ENCODE assay signal across 14 cellular contexts in the genomic region with DNA sequence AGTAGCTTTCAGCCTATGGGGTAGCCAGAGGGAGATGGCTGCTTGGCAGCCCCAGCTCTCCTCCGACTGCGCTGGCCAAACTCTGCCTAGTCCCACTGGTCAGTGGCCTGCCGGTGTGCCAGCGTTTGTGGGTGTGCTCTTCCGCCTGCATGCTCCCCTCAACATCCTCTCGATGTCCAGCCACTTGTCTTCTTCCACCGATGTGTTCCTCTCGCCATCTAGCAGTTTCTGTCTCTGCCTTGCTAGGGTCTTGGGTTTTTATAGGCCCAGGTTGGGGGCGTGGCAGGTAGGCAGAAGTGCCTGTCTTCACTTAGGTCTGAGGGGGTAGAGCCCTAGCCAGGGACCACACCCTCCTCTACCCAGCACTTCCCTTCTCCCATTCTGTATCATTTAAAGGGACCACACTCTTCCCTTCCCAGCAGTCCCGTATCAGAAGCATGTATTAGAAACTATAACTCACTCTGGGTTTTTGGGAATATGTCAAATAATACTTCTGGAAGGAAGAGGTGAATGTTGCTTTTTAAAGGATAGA.
DNase-seq lines count a peak whose midpoint lies in the region; ATAC-seq and TF ChIP-seq lines count a peak whose summit lies in the region.
"Had no signal": no experiment of that assay in that cellular context is flagged by ENCODE, and none has a peak within 500 bp of the region (broad histone marks: within the 10 kb centered on the region; RNA-seq: fewer than 3 reads in every experiment).

No MANE protein-coding gene starts in this region.

- ATAC-seq in GM18505 (IDR thresholded peaks at IDR 0.05; ENCODE audit: unreplicated experiment) (peak; percentile 23), HG03460 (IDR thresholded peaks at IDR 0.05; ENCODE audit: unreplicated experiment) (no peak)
- no peak for ATAC-seq in naive thymus-derived CD8-positive, alpha-beta T cell

- H3K4me1 Mint-ChIP-seq in CD4-positive, alpha-beta memory T cell, result peaks cover 53 to 83% (median 67%) of the 10 kb centered on the region in 4 donors
- peaks cover 49% of the 10 kb centered on the region for H3K4me1 Mint-ChIP-seq in activated CD4-positive, alpha-beta memory T cell treated with anti-CD3 and anti-CD28 coated beads, Interleukin-2, amount 10 ng/mL, durations not matched to agents 7 days and 5 days
- peaks cover 35 to 75% (median 66%) of the 10 kb centered on the region in 4 donors for H3K4me1 Mint-ChIP-seq in naive thymus-derived CD8-positive, alpha-beta T cell

- H3K27me3 ChIP-seq in CD4-positive, alpha-beta memory T cell (ENCODE audit: insufficient read depth, low read length), result no peaks in the 10 kb centered on the region
- H3K27me3 ChIP-seq in BE2C, result no peaks in the 10 kb centered on the region
- H3K27me3 ChIP-seq: SJSA1 had no signal

- H3K9me3 Mint-ChIP-seq in CD4-positive, alpha-beta memory T cell, result no peaks in the 10 kb centered on the region
- H3K9me3 Mint-ChIP-seq in activated CD4-positive, alpha-beta memory T cell treated with anti-CD3 and anti-CD28 coated beads, Interleukin-2, amount 10 ng/mL, durations not matched to agents 7 days and 5 days, result peaks cover 2% of the 10 kb centered on the region
- peaks cover 0 to 14% (median 0%) of the 10 kb centered on the region in 9 donors for H3K9me3 Mint-ChIP-seq in naive thymus-derived CD8-positive, alpha-beta T cell

- peaks cover 9 to 26% of the 10 kb centered on the region in 2 donors for H3K36me3 Mint-ChIP-seq in CD4-positive, alpha-beta memory T cell
- peaks cover 30% of the 10 kb centered on the region for H3K36me3 Mint-ChIP-seq in activated CD4-positive, alpha-beta memory T cell treated with anti-CD3 and anti-CD28 coated beads, Interleukin-2, amount 10 ng/mL, durations not matched to agents 7 days and 5 days (ENCODE audit: low read depth)
- peaks cover 4 to 15% (median 13%) of the 10 kb centered on the region in 3 donors for H3K36me3 Mint-ChIP-seq in naive thymus-derived CD8-positive, alpha-beta T cell

- H3K27ac ChIP-seq in CD4-positive, alpha-beta memory T cell (ENCODE audit: low read depth, low read length), result no peak overlapping the region
- H3K27ac ChIP-seq: coronary artery, psoas muscle, SJSA1 had no signal

- DNase-seq in CD4-positive, alpha-beta memory T cell, result no peak
- no peak for DNase-seq in activated CD4-positive, alpha-beta memory T cell treated with anti-CD3 and anti-CD28 coated beads, Interleukin-2, amount 10 ng/mL, durations not matched to agents 7 days and 5 days
- DNase-seq in naive thymus-derived CD8-positive, alpha-beta T cell, result no peak
- no peak for DNase-seq in NCI-H510A (lab: John Stamatoyannopoulos, UW)
- no peak for DNase-seq in BE2C
- DNase-seq: NCI-H1417; NCI-H82; psoas muscle; stimulated activated CD4-positive, alpha-beta T cell treated with anti-CD3 and anti-CD28 coated beads, Interleukin-2, amount 100 ng/mL, for 24 hours; stimulated activated naive CD4-positive, alpha-beta T cell had no signal

- H3K4me1 ChIP-seq in CD4-positive, alpha-beta memory T cell (ENCODE audit: insufficient read depth, low read length), result peaks cover 23% of the 10 kb centered on the region
- no peaks in the 10 kb centered on the region for H3K4me1 ChIP-seq in BE2C
- H3K4me1 ChIP-seq: SJSA1 had no signal

- intact Hi-C loops in CD4-positive, alpha-beta memory T cell (cut with micrococcal nuclease), result no loop called here

- no peaks in the 10 kb centered on the region for H3K27me3 Mint-ChIP-seq in CD4-positive, alpha-beta memory T cell
- H3K27me3 Mint-ChIP-seq in activated CD4-positive, alpha-beta memory T cell treated with anti-CD3 and anti-CD28 coated beads, Interleukin-2, amount 10 ng/mL, durations not matched to agents 7 days and 5 days, result no peaks in the 10 kb centered on the region
- H3K27me3 Mint-ChIP-seq in naive thymus-derived CD8-positive, alpha-beta T cell, result no peaks in the 10 kb centered on the region

- CTCF ChIA-PET in CD4-positive, alpha-beta memory T cell (lab: Charles Lee; ENCODE audit: partially characterized antibody), result no interaction called here
- CTCF ChIA-PET in activated CD4-positive, alpha-beta memory T cell treated with anti-CD3 and anti-CD28 coated beads, Interleukin-2, amount 10 ng/mL, durations not matched to agents 7 days and 5 days (lab: Charles Lee), result no interaction called here

- POLR2A ChIA-PET in CD4-positive, alpha-beta memory T cell (lab: Charles Lee; ENCODE audit: partially characterized antibody), result no interaction called here
- POLR2A ChIA-PET in activated CD4-positive, alpha-beta memory T cell treated with anti-CD3 and anti-CD28 coated beads, Interleukin-2, amount 10 ng/mL, durations not matched to agents 7 days and 5 days (lab: Charles Lee), result interaction anchor here (1.4 kb wide), 1 partner anchor 10 kb away, joined by 5 read pairs; no protein-coding TSS in a partner anchor
- POLR2A ChIA-PET in naive thymus-derived CD8-positive, alpha-beta T cell (lab: Charles Lee), result no interaction called here

- TF ChIP-seq POLR2A in GM18505 (IDR thresholded peaks at IDR 0.05; ENCODE audit: borderline replicate concordance, extremely low read depth, insufficient read depth, insufficient read length), result no peak

- no peak for TF ChIP-seq CTCF in BE2C (IDR thresholded peaks at IDR 0.05; ENCODE audit: low read depth, low read length)

- H3K9me3 ChIP-seq in CD4-positive, alpha-beta memory T cell (ENCODE audit: control insufficient read depth in 1 of 2, low read length in 2 of 2), result no peaks in the 10 kb centered on the region
- H3K9me3 ChIP-seq in BE2C, result no peaks in the 10 kb centered on the region
- H3K9me3 ChIP-seq: psoas muscle, SJSA1 had no signal

- H3K4me3 Mint-ChIP-seq in CD4-positive, alpha-beta memory T cell, result peak overlapping the region in 7 of 8 donors; percentile 17 to 79 (median 33)
- peak overlapping the region; percentile 51 for H3K4me3 Mint-ChIP-seq in activated CD4-positive, alpha-beta memory T cell treated with anti-CD3 and anti-CD28 coated beads, Interleukin-2, amount 10 ng/mL, durations not matched to agents 7 days and 5 days
- peak overlapping the region; percentile 4 to 70 (median 38) for H3K4me3 Mint-ChIP-seq in naive thymus-derived CD8-positive, alpha-beta T cell

- no peak overlapping the region for H3K4me3 ChIP-seq in CD4-positive, alpha-beta memory T cell (ENCODE audit: low read length in 2 of 2)
- no peak overlapping the region for H3K4me3 ChIP-seq in BE2C (ENCODE audit: low read depth, low read length)
- H3K4me3 ChIP-seq: coronary artery, psoas muscle, SJSA1 had no signal

- no peaks in the 10 kb centered on the region for H3K36me3 ChIP-seq in CD4-positive, alpha-beta memory T cell (ENCODE audit: insufficient read depth, low read length)
- H3K36me3 ChIP-seq in BE2C, result no peaks in the 10 kb centered on the region
- H3K36me3 ChIP-seq: SJSA1 had no signal

- peak overlapping the region in 6 of 7 donors; percentile 5 to 89 (median 44) for H3K27ac Mint-ChIP-seq in CD4-positive, alpha-beta memory T cell
- peak overlapping the region; percentile 74 for H3K27ac Mint-ChIP-seq in activated CD4-positive, alpha-beta memory T cell treated with anti-CD3 and anti-CD28 coated beads, Interleukin-2, amount 10 ng/mL, durations not matched to agents 7 days and 5 days
- peak overlapping the region; percentile 4 to 83 (median 63) for H3K27ac Mint-ChIP-seq in naive thymus-derived CD8-positive, alpha-beta T cell
